10 cellular contexts compared by ENCODE assay signal in genomic region chr1:26021647-26022403, GRCh38. TPM values are rescaled to one million over a fixed set of nuclear protein-coding genes. Genes with fewer than 3 reads are reported as not detected.
A peak's percentile ranks its signal among the peaks of the same experiment; 100 is the strongest.
DNase-seq lines count a peak whose midpoint lies in the region; ATAC-seq and TF ChIP-seq lines count a peak whose summit lies in the region.
"Had no signal": no experiment of that assay in that cellular context is flagged by ENCODE, and none has a peak within 500 bp of the region (broad histone marks: within the 10 kb centered on the region; RNA-seq: fewer than 3 reads in every experiment).

A gene with protein sequence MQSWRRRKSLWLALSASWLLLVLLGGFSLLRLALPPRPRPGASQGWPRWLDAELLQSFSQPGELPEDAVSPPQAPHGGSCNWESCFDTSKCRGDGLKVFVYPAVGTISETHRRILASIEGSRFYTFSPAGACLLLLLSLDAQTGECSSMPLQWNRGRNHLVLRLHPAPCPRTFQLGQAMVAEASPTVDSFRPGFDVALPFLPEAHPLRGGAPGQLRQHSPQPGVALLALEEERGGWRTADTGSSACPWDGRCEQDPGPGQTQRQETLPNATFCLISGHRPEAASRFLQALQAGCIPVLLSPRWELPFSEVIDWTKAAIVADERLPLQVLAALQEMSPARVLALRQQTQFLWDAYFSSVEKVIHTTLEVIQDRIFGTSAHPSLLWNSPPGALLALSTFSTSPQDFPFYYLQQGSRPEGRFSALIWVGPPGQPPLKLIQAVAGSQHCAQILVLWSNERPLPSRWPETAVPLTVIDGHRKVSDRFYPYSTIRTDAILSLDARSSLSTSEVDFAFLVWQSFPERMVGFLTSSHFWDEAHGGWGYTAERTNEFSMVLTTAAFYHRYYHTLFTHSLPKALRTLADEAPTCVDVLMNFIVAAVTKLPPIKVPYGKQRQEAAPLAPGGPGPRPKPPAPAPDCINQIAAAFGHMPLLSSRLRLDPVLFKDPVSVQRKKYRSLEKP (plus strand): TSS chr1:26021775. CDS start chr1:26022647, 872 bp downstream.

- H3K14ac ChIP-seq in neuronal stem cell (ENCODE audit: low read length), result peak within 1 kb of the TSS; percentile 14

- no peak within 1 kb of the TSS for H3K4ac ChIP-seq in neuronal stem cell (ENCODE audit: low read length)

- no peak within 1 kb of the TSS for H2BK120ac ChIP-seq in neuronal stem cell (ENCODE audit: low read depth, low read length)

- no peak within 1 kb of the TSS for H4K8ac ChIP-seq in neuronal stem cell (ENCODE audit: low read depth, low read length)

- no peak within 1 kb of the TSS for H3K27ac ChIP-seq in neuronal stem cell (replicated peaks; ENCODE audit: low read length)

- no peak within 1 kb of the TSS for H4K91ac ChIP-seq in neuronal stem cell (ENCODE audit: low read depth, low read length, poor library complexity)

- no peak for ATAC-seq in GM19455 (IDR thresholded peaks at IDR 0.05; ENCODE audit: unreplicated experiment)
- no peak for ATAC-seq in GM19397 (IDR thresholded peaks at IDR 0.05; ENCODE audit: unreplicated experiment)

- H3K4me2 ChIP-seq in neuronal stem cell (ENCODE audit: insufficient read depth, low read length, poor library complexity, severe bottlenecking), result peak within 1 kb of the TSS; percentile 52

- peak within 1 kb of the TSS; percentile 91 for H2AFZ ChIP-seq in neuronal stem cell (ENCODE audit: low read length)

- DNase-seq in COLO829 (ENCODE audit: low spot score) (peak; percentile 62), NT2/D1 (ENCODE audit: low read depth, low spot score) (peak; percentile 85), fibroblast of the aortic adventitia (ENCODE audit: low read depth) (peak; percentile 19), neuronal stem cell (ENCODE audit: low spot score) (peak; percentile 68), RKO (ENCODE audit: low spot score) (no peak)
- DNase-seq in activated CD8-positive, alpha-beta memory T cell treated with anti-CD3 and anti-CD28 coated beads, Interleukin-2, amount 50 U/mL, for 4 hours, result no peak
- DNase-seq: activated B cell treated with CpG ODN at 0.5 μM for 24 hours; stimulated activated CD8-positive, alpha-beta memory T cell treated with anti-CD3 and anti-CD28 coated beads, Interleukin-4, amount 100 ng/mL, for 48 hours had no signal

- no peaks in the 10 kb centered on the region for H3K79me1 ChIP-seq in neuronal stem cell (ENCODE audit: low read depth, low read length)

- H2BK15ac ChIP-seq in neuronal stem cell (ENCODE audit: low read length), result peak within 1 kb of the TSS; percentile 12

- TF ChIP-seq CTCF in fibroblast of the aortic adventitia (IDR thresholded peaks at IDR 0.05; ENCODE audit: insufficient read depth, low read length), result no peak

- H3K4me3 ChIP-seq in NT2/D1 (ENCODE audit: insufficient read length, low read depth) (peak within 1 kb of the TSS; percentile 57), fibroblast of the aortic adventitia (ENCODE audit: low read depth, low read length) (peak within 1 kb of the TSS; percentile 46), neuronal stem cell (ENCODE audit: low read length in 2 of 2) (peak within 1 kb of the TSS; percentile 22 to 57)

- H2AK5ac ChIP-seq in neuronal stem cell (ENCODE audit: low read depth, low read length), result peak within 1 kb of the TSS; percentile 53

- H3K23ac ChIP-seq in neuronal stem cell (ENCODE audit: low read depth, low read length, poor library complexity), result peak within 1 kb of the TSS; percentile 37

- H3K27me3 ChIP-seq in NT2/D1 (ENCODE audit: insufficient read depth, insufficient read length) (peaks cover 13% of the 10 kb centered on the region), neuronal stem cell (ENCODE audit: control insufficient read depth in 3 of 3, insufficient read depth in 3 of 3, low read depth in 1 of 3, low read length in 3 of 3) (peaks cover 0 to 8% (median 0%) of the 10 kb centered on the region in 3 experiments)

- peak within 1 kb of the TSS; percentile 40 for H2BK5ac ChIP-seq in neuronal stem cell (ENCODE audit: low read length)

- peak within 1 kb of the TSS; percentile 84 for H3K18ac ChIP-seq in neuronal stem cell (ENCODE audit: low read length)

- H3K9ac ChIP-seq in NT2/D1 (ENCODE audit: insufficient read length, low read depth) (peak within 1 kb of the TSS; percentile 79), neuronal stem cell (ENCODE audit: low read depth, low read length, poor library complexity) (peak within 1 kb of the TSS; percentile 89)

- peaks cover 37% of the 10 kb centered on the region for H3K4me1 ChIP-seq in NT2/D1 (ENCODE audit: insufficient read depth, insufficient read length)
- peaks cover 8 to 42% of the 10 kb centered on the region in 2 donors for H3K4me1 ChIP-seq in neuronal stem cell (ENCODE audit: control insufficient read depth in 2 of 2, insufficient read depth in 1 of 2, low read depth in 1 of 2, low read length in 2 of 2)

- WGBS in neuronal stem cell (ENCODE audit: extremely low coverage in 2 of 2, insufficient read length in 2 of 2, insufficient replicate concordance in 1 of 2), 2 donors, result no CpG with 5 or more reads among the region's 15 CpGs

- H3K36me3 ChIP-seq in NT2/D1 (ENCODE audit: insufficient read depth, insufficient read length, low read length) (no peaks in the 10 kb centered on the region), neuronal stem cell (replicated peaks in 1 of 2; ENCODE audit: control insufficient read depth in 2 of 2, insufficient read depth in 2 of 2, low read length in 2 of 2) (no peaks in the 10 kb centered on the region)

- no peak within 1 kb of the TSS for H2BK12ac ChIP-seq in neuronal stem cell (ENCODE audit: low read length)

- no peaks in the 10 kb centered on the region for H3K9me3 ChIP-seq in NT2/D1 (ENCODE audit: insufficient read depth, low read length)
- no peaks in the 10 kb centered on the region for H3K9me3 ChIP-seq in neuronal stem cell (replicated peaks in 1 of 2; ENCODE audit: control insufficient read depth in 2 of 2, insufficient read depth in 1 of 2, low read depth in 1 of 2, low read length in 2 of 2)

RNA-seq across cellular contexts. Expression of the gene that starts here (rescaled TPM):
- total RNA-seq in fibroblast of the aortic adventitia (ENCODE audit: low replicate concordance), result 0.18 and 0.74 TPM in 2 replicates
- 0.91 TPM for polyA plus RNA-seq in neuronal stem cell (2013, experiment 1 of 2)
- 1.1 TPM for polyA plus RNA-seq in neuronal stem cell (2013, experiment 2 of 2)
- total RNA-seq: activated B cell treated with CpG ODN at 0.5 μM for 24 hours had no signal

Comparison
In these comparisons a context has a peak if more than half of its experiments do, and no peak if none do; other contexts are left out.
1. Peak in DNase-seq and H3K4me3 ChIP-seq in fibroblast of the aortic adventitia; RNA of the gene not detected or under 1 TPM.
2. DNase-seq: peak in COLO829 (single experiment), NT2/D1 (single experiment) and neuronal stem cell (single experiment); none in activated CD8-positive, alpha-beta memory T cell treated with anti-CD3 and anti-CD28 coated beads, Interleukin-2, amount 50 U/mL, for 4 hours (single experiment) and RKO (single experiment).
3. Peak in every context shown above with its lines, with median percentiles within 50 percentile points of each other: H3K4me3 ChIP-seq.